Comparison of ENCODE assay signal across 8 cellular contexts in genomic region chr9:130023147-130023787, GRCh38. TPM values are rescaled to one million over a fixed set of nuclear protein-coding genes. Genes with fewer than 3 reads are reported as not detected.
DNase-seq lines count a peak whose midpoint lies in the region; ATAC-seq and TF ChIP-seq lines count a peak whose summit lies in the region.
"Had no signal": no experiment of that assay in that cellular context is flagged by ENCODE, and none has a peak within 500 bp of the region (broad histone marks: within the 10 kb centered on the region; RNA-seq: fewer than 3 reads in every experiment).

No MANE protein-coding gene starts in this region.

- POLR2A ChIA-PET in MCF 10A (lab: Yijun Ruan, JAX), result interaction anchor here (1.0 to 1.2 kb wide), 2 partner anchors 9 to 50 kb away, joined by 3 to 4 read pairs; no protein-coding TSS in a partner anchor

- no peak overlapping the region for H3K4me3 Mint-ChIP-seq in MCF 10A (ENCODE audit: unreplicated experiment)
- H3K4me3 Mint-ChIP-seq in stimulated activated memory B cell treated with anti-CD40 and anti-IgM and Interleukin-4, amounts not matched to agents 10 μg/mL and 1 μg/mL and 100 μg/mL, for 72 hours, result peak overlapping the region; percentile 80

- peaks cover 22% of the 10 kb centered on the region for H3K4me1 Mint-ChIP-seq in MCF 10A (ENCODE audit: insufficient read depth, unreplicated experiment)
- peaks cover 96% of the 10 kb centered on the region for H3K4me1 Mint-ChIP-seq in stimulated activated memory B cell treated with anti-CD40 and anti-IgM and Interleukin-4, amounts not matched to agents 10 μg/mL and 1 μg/mL and 100 μg/mL, for 72 hours

- H3K9me3 Mint-ChIP-seq in MCF 10A (ENCODE audit: unreplicated experiment), result no peaks in the 10 kb centered on the region
- no peaks in the 10 kb centered on the region for H3K9me3 Mint-ChIP-seq in stimulated activated memory B cell treated with anti-CD40 and anti-IgM and Interleukin-4, amounts not matched to agents 10 μg/mL and 1 μg/mL and 100 μg/mL, for 72 hours

- H3K27me3 Mint-ChIP-seq in MCF 10A (ENCODE audit: insufficient read depth, unreplicated experiment), result no peaks in the 10 kb centered on the region
- no peaks in the 10 kb centered on the region for H3K27me3 Mint-ChIP-seq in stimulated activated memory B cell treated with anti-CD40 and anti-IgM and Interleukin-4, amounts not matched to agents 10 μg/mL and 1 μg/mL and 100 μg/mL, for 72 hours

- ATAC-seq in GM19023 (IDR thresholded peaks at IDR 0.05; ENCODE audit: unreplicated experiment), result peak; percentile 46
- peak; percentile 36 for ATAC-seq in HG02981 (IDR thresholded peaks at IDR 0.05; ENCODE audit: unreplicated experiment)
- ATAC-seq in stimulated activated memory B cell treated with anti-CD40 and anti-IgM and Interleukin-4, amounts not matched to agents 10 μg/mL and 1 μg/mL and 100 μg/mL, for 72 hours, result peak; percentile 88
- ATAC-seq: foreskin keratinocyte had no signal

- TF ChIP-seq CTCF in MCF 10A (IDR thresholded peaks at IDR 0.05; ENCODE audit: unreplicated experiment), result no peak

- CTCF ChIA-PET in MCF 10A (lab: Yijun Ruan, JAX), result no interaction called here

- BruUV-seq in MCF 10A (replicated peaks; lab: Mats Ljungman, UMichigan), result no TSS peak

- no peaks in the 10 kb centered on the region for H3K36me3 Mint-ChIP-seq in MCF 10A (ENCODE audit: insufficient read depth, unreplicated experiment)
- peaks cover 36% of the 10 kb centered on the region for H3K36me3 Mint-ChIP-seq in stimulated activated memory B cell treated with anti-CD40 and anti-IgM and Interleukin-4, amounts not matched to agents 10 μg/mL and 1 μg/mL and 100 μg/mL, for 72 hours

- no peak overlapping the region for H3K27ac Mint-ChIP-seq in MCF 10A (ENCODE audit: low read depth, unreplicated experiment)
- peak overlapping the region; percentile 100 for H3K27ac Mint-ChIP-seq in stimulated activated memory B cell treated with anti-CD40 and anti-IgM and Interleukin-4, amounts not matched to agents 10 μg/mL and 1 μg/mL and 100 μg/mL, for 72 hours

- intact Hi-C loops in MCF 10A (cut with micrococcal nuclease), result no loop called here

- DNase-seq in MCF 10A (ENCODE audit: unreplicated experiment), result peak; percentile 25
- DNase-seq in middle frontal gyrus (ENCODE audit: extremely low spot score, low spot score), result no peak
- DNase-seq in D341Med (ENCODE audit: low spot score), result no peak
- DNase-seq in NCI-H524 (lab: John Stamatoyannopoulos, UW), result no peak

RNA-seq across cellular contexts. Expression of gene FNBP1, which starts 19.7 kb away (rescaled TPM):
- total RNA-seq in MCF 10A (2022), result 24.4 and 26.6 TPM in 2 replicates

RNA-seq across cellular contexts. Expression of gene GPR107, which starts 30.4 kb away (rescaled TPM):
- total RNA-seq in MCF 10A (2022), result 32.9 and 41.8 TPM in 2 replicates

Comparison
In these comparisons a context has a peak if more than half of its experiments do, and no peak if none do; other contexts are left out.
1. ATAC-seq: peak in every context shown above with its lines; median percentile 88 in stimulated activated memory B cell treated with anti-CD40 and anti-IgM and Interleukin-4, amounts not matched to agents 10 μg/mL and 1 μg/mL and 100 μg/mL, for 72 hours; 46 in GM19023; 36 in HG02981.